In genomic region chr3:37571269-37571668, GRCh38 we compare ENCODE assay signal across 19 cellular contexts.
A peak's percentile ranks its signal among the peaks of the same experiment; 100 is the strongest.
DNase-seq lines count a peak whose midpoint lies in the region; ATAC-seq and TF ChIP-seq lines count a peak whose summit lies in the region.
"Had no signal": no experiment of that assay in that cellular context is flagged by ENCODE, and none has a peak within 500 bp of the region (broad histone marks: within the 10 kb centered on the region; RNA-seq: fewer than 3 reads in every experiment).

No MANE protein-coding gene starts in this region.

- peaks cover 4% of the 10 kb centered on the region; the same call in 1 of the 2 replicates for H3K27me3 ChIP-seq in OCI-LY3 (ENCODE audit: low read depth, low read length)
- H3K27me3 ChIP-seq: suprapubic skin had no signal

- H3K9me3 ChIP-seq in OCI-LY3 (ENCODE audit: insufficient read depth, low read length) = peaks cover 11% of the 10 kb centered on the region; the same call in 1 of the 2 replicates

- TF ChIP-seq CTCF in OCI-LY3 (IDR thresholded peaks at IDR 0.05; ENCODE audit: low read depth, low read length) = peak; percentile 34; the same call in 1 of the 2 replicates
- TF ChIP-seq CTCF in chondrocyte (IDR thresholded peaks at IDR 0.05) = peak; percentile 38
- TF ChIP-seq CTCF in nephron (IDR thresholded peaks at IDR 0.05; ENCODE audit: unreplicated experiment in 3 of 3) = no peak

- H3K27ac Mint-ChIP-seq in chondrocyte (ENCODE audit: unreplicated experiment) (no peak overlapping the region), nephron (peak overlapping the region in 2 of 3 experiments; percentile 8 to 40)
- H3K27ac Mint-ChIP-seq: activated naive CD8-positive, alpha-beta T cell; CD8-positive, alpha-beta memory T cell; progenitor cell of endocrine pancreas had no signal

- H3K4me3 Mint-ChIP-seq in chondrocyte (ENCODE audit: unreplicated experiment) (no peak overlapping the region), nephron (no peak overlapping the region)
- H3K4me3 Mint-ChIP-seq: activated naive CD8-positive, alpha-beta T cell; CD8-positive, alpha-beta memory T cell had no signal

- no peaks in the 10 kb centered on the region for H3K79me2 ChIP-seq in OCI-LY3 (ENCODE audit: low read length)

- no peaks in the 10 kb centered on the region for H4K20me1 ChIP-seq in OCI-LY3 (ENCODE audit: insufficient read depth, low read length)

- peaks cover 11% of the 10 kb centered on the region for H3K36me3 Mint-ChIP-seq in chondrocyte (ENCODE audit: low read depth)
- peaks cover 23% of the 10 kb centered on the region for H3K36me3 Mint-ChIP-seq in nephron (ENCODE audit: low read depth)
- H3K36me3 Mint-ChIP-seq: activated naive CD8-positive, alpha-beta T cell had no signal

- no peaks in the 10 kb centered on the region for H3K36me3 ChIP-seq in OCI-LY3 (replicated peaks; ENCODE audit: low read depth, low read length)
- H3K36me3 ChIP-seq: suprapubic skin had no signal

- no peak for ATAC-seq in HG03432 (IDR thresholded peaks at IDR 0.05; ENCODE audit: unreplicated experiment)

- no peak overlapping the region for H3K4me3 ChIP-seq in OCI-LY3 (ENCODE audit: low read length)
- H3K4me3 ChIP-seq: suprapubic skin had no signal

- H3K4me1 Mint-ChIP-seq in chondrocyte (ENCODE audit: low read depth) = no peaks in the 10 kb centered on the region
- peaks cover 43% of the 10 kb centered on the region for H3K4me1 Mint-ChIP-seq in nephron
- H3K4me1 Mint-ChIP-seq: CD8-positive, alpha-beta memory T cell had no signal

- H3K9me3 Mint-ChIP-seq in chondrocyte (ENCODE audit: low read depth) = peaks cover 30% of the 10 kb centered on the region
- peaks cover 29% of the 10 kb centered on the region for H3K9me3 Mint-ChIP-seq in nephron

- no peak overlapping the region for H3K9ac ChIP-seq in OCI-LY3 (ENCODE audit: low read length)

- H2AFZ ChIP-seq in OCI-LY3 (ENCODE audit: low read depth, low read length) = no peak overlapping the region

- H3K4me2 ChIP-seq in OCI-LY3 (ENCODE audit: low read length) = no peak overlapping the region

- peak; percentile 2 for DNase-seq in NCI-H146 (lab: John Stamatoyannopoulos, UW)
- no peak for DNase-seq in NCI-H146 treated with DMSO at 0.1 percent for 48 hours (lab: John Stamatoyannopoulos, UW; ENCODE audit: unreplicated experiment)
- DNase-seq in chondrocyte (ENCODE audit: low spot score) = no peak
- no peak for DNase-seq in activated CD4-positive, alpha-beta T cell treated with anti-CD3 and anti-CD28 coated beads for 48 hours
- no peak for DNase-seq in stimulated activated CD4-positive, alpha-beta T cell treated with anti-CD3 and anti-CD28 coated beads, Interleukin-12 subunit alpha, Interleukin-12 subunit beta, amount 100 ng/mL, for 4 hours
- DNase-seq: activated CD4-positive, alpha-beta T cell treated with anti-CD3 and anti-CD28 coated beads, Interleukin-2, amount 50 U/mL, for 1 hour; CD8-positive, alpha-beta memory T cell; kidney glomerular epithelial cell; NCI-H187 treated with DMSO at 0.1 percent for 48 hours; NCI-H69; T-helper 9 cell had no signal

- H3K27ac ChIP-seq in OCI-LY3 (ENCODE audit: low read length) = no peak overlapping the region
- H3K27ac ChIP-seq: epithelial cell of prostate, RWPE1, suprapubic skin had no signal

- H3K27me3 Mint-ChIP-seq in chondrocyte (ENCODE audit: low read depth) = no peaks in the 10 kb centered on the region
- H3K27me3 Mint-ChIP-seq in nephron (ENCODE audit: low read depth) = peaks cover 6% of the 10 kb centered on the region
- H3K27me3 Mint-ChIP-seq: CD8-positive, alpha-beta memory T cell; progenitor cell of endocrine pancreas had no signal

- H3K4me1 ChIP-seq in OCI-LY3 (ENCODE audit: low read length) = no peaks in the 10 kb centered on the region
- H3K4me1 ChIP-seq: suprapubic skin had no signal

Comparison
In these comparisons a context has a peak if more than half of its experiments do, and no peak if none do; other contexts are left out.
1. CTCF ChIP-seq: peak in OCI-LY3 (single experiment) and chondrocyte (single experiment); none in nephron (0 of 3).